In genomic region chr15:75654201-75654907, GRCh38 we compare ENCODE assay signal across 24 cellular contexts. TPM values are rescaled to one million over a fixed set of nuclear protein-coding genes. Genes with fewer than 3 reads are reported as not detected.
DNase-seq lines count a peak whose midpoint lies in the region; ATAC-seq and TF ChIP-seq lines count a peak whose summit lies in the region.
"Had no signal": no experiment of that assay in that cellular context is flagged by ENCODE, and none has a peak within 500 bp of the region (broad histone marks: within the 10 kb centered on the region; RNA-seq: fewer than 3 reads in every experiment).

No MANE protein-coding gene starts in this region.

- no peak for TF ChIP-seq EP300 in SK-N-SH (IDR thresholded peaks at IDR 0.05; ENCODE audit: borderline replicate concordance in 1 of 2, low read depth in 1 of 2, low read length in 1 of 2)
- TF ChIP-seq EP300 in gastroesophageal sphincter (IDR thresholded peaks at IDR 0.05): no peak

- peaks cover 75% of the 10 kb centered on the region for H3K79me2 ChIP-seq in SK-N-SH (ENCODE audit: insufficient read depth)

- intact Hi-C loops in esophagus squamous epithelium (cut with DNase I): no loop called here
- intact Hi-C loops in sciatic nerve (cut with DNase I): no loop called here

- POLR2A ChIA-PET in SK-N-SH (lab: Yijun Ruan, JAX): no interaction called here

- H4K20me1 ChIP-seq in SK-N-SH (ENCODE audit: insufficient read depth): peaks cover 64% of the 10 kb centered on the region

- TF ChIP-seq POLR2A in esophagus squamous epithelium (IDR thresholded peaks at IDR 0.05) (no peak), gastroesophageal sphincter (IDR thresholded peaks at IDR 0.05) (no peak)

- CTCF ChIA-PET in SK-N-SH (lab: Yijun Ruan, JAX): interaction anchor here (1.1 to 1.7 kb wide), 2 partner anchors 14 kb away, joined by 3 to 5 read pairs; partner anchors contain the start of gene IMP3
- CTCF ChIA-PET in activated naive CD4-positive, alpha-beta T cell treated with anti-CD3 and anti-CD28 coated beads, Interleukin-2, amount 10 ng/mL, durations not matched to agents 7 days and 5 days (lab: Charles Lee): interaction anchor here (1.2 kb wide), 1 partner anchor 57 kb away, joined by 3 read pairs; no protein-coding TSS in a partner anchor

- H3K4me3 Mint-ChIP-seq in activated naive CD4-positive, alpha-beta T cell treated with anti-CD3 and anti-CD28 coated beads, Interleukin-2, amount 10 ng/mL, durations not matched to agents 7 days and 5 days: no peak overlapping the region
- H3K4me3 Mint-ChIP-seq: CD4-positive, alpha-beta memory T cell; GM23338 had no signal

- peaks cover 13% of the 10 kb centered on the region for H3K4me1 Mint-ChIP-seq in activated naive CD4-positive, alpha-beta T cell treated with anti-CD3 and anti-CD28 coated beads, Interleukin-2, amount 10 ng/mL, durations not matched to agents 7 days and 5 days

- H3F3A ChIP-seq in SK-N-SH (replicated peaks; ENCODE audit: insufficient read depth): no peaks in the 10 kb centered on the region

- H3K9ac ChIP-seq in SK-N-SH: no peak overlapping the region
- H3K9ac ChIP-seq: BLaER1 had no signal

- 92% methylated on average over 4 of the region's 4 CpGs for WGBS in SK-N-SH (ENCODE audit: low lambda C conversion rate)
- 20 to 66% methylated on average over 3 to 4 of the region's 4 CpGs for WGBS in esophagus squamous epithelium, 2 donors
- WGBS in gastroesophageal sphincter (ENCODE audit: low coverage in 1 of 2), 2 donors: 50 to 52% methylated on average over 1 to 3 of the region's 4 CpGs

- H2AFZ ChIP-seq in SK-N-SH (ENCODE audit: low read depth): no peak overlapping the region
- H2AFZ ChIP-seq: GM23338 had no signal

- no peak for TF ChIP-seq RAD21 in SK-N-SH (IDR thresholded peaks at IDR 0.05; ENCODE audit: low read length)

- no peak overlapping the region for H3K27ac Mint-ChIP-seq in activated naive CD4-positive, alpha-beta T cell treated with anti-CD3 and anti-CD28 coated beads, Interleukin-2, amount 10 ng/mL, durations not matched to agents 7 days and 5 days
- H3K27ac Mint-ChIP-seq: GM23338 had no signal

- H3K36me3 Mint-ChIP-seq in activated naive CD4-positive, alpha-beta T cell treated with anti-CD3 and anti-CD28 coated beads, Interleukin-2, amount 10 ng/mL, durations not matched to agents 7 days and 5 days: no peaks in the 10 kb centered on the region
- H3K36me3 Mint-ChIP-seq: CD4-positive, alpha-beta memory T cell had no signal

- TF ChIP-seq CTCF in SK-N-SH (IDR thresholded peaks at IDR 0.05) (no peak), esophagus squamous epithelium (IDR thresholded peaks at IDR 0.05) (no peak), gastroesophageal sphincter (IDR thresholded peaks at IDR 0.05) (no peak)

- H3K36me3 ChIP-seq in SK-N-SH (replicated peaks in 1 of 2; ENCODE audit: control insufficient read depth in 1 of 2, insufficient read depth in 2 of 2, low read length in 1 of 2) (peaks cover 8 to 10% of the 10 kb centered on the region in 2 experiments), esophagus squamous epithelium (peaks cover 3 to 65% (median 8%) of the 10 kb centered on the region in 3 donors), gastroesophageal sphincter (peaks cover 0 to 62% of the 10 kb centered on the region in 2 donors)

- ATAC-seq in SK-N-SH treated with all-trans-retinoic acid at 6 μM for 48 hours (no peak), sciatic nerve (no peak), gastroesophageal sphincter (no peak), GM19035 (IDR thresholded peaks at IDR 0.05; ENCODE audit: unreplicated experiment) (no peak)
- ATAC-seq: GM23338, Panc1 had no signal

- no peak overlapping the region for H3K27ac ChIP-seq in SK-N-SH (ENCODE audit: low read depth in 2 of 2, low read length in 1 of 2)
- H3K27ac ChIP-seq in esophagus squamous epithelium: peak overlapping the region in 3 of 4 donors; percentile 5 to 96 (median 7)
- H3K27ac ChIP-seq in gastroesophageal sphincter: peak overlapping the region in 2 of 4 donors; percentile 24 to 40
- H3K27ac ChIP-seq: 22Rv1, BLaER1, SJSA1 had no signal

- DNase-seq in SK-N-SH (no peak), esophagus squamous epithelium (lab: John Stamatoyannopoulos, UW) (no peak), sciatic nerve (ENCODE audit: low spot score) (peak; percentile 48), EL (no peak)
- DNase-seq in activated naive CD4-positive, alpha-beta T cell treated with anti-CD3 and anti-CD28 coated beads, Interleukin-2, amount 10 ng/mL, durations not matched to agents 7 days and 5 days: no peak
- DNase-seq: ACHN; CD4-positive, alpha-beta memory T cell; DND-41; HCEC 1CT; MV-4-11; NCI-H1105 treated with DMSO at 0.1 percent for 48 hours; NCI-H2029 treated with DMSO at 0.1 percent for 48 hours; NCI-H226; NCI-H510A treated with DMSO at 0.1 percent for 48 hours; NCI-H748 treated with DMSO at 0.1 percent for 48 hours; NK-92 treated with Interleukin-12 subunit alpha and Interleukin-12 subunit beta, amount 100 ng/mL, for 24 hours had no signal

- no peaks in the 10 kb centered on the region for H3K9me2 ChIP-seq in SK-N-SH

- H3K27me3 ChIP-seq in SK-N-SH (ENCODE audit: insufficient read depth): no peaks in the 10 kb centered on the region
- H3K27me3 ChIP-seq in esophagus squamous epithelium: no peaks in the 10 kb centered on the region
- no peaks in the 10 kb centered on the region for H3K27me3 ChIP-seq in gastroesophageal sphincter
- H3K27me3 ChIP-seq: BLaER1, SJSA1 had no signal

- no peak overlapping the region for H3K4me3 ChIP-seq in SK-N-SH (ENCODE audit: low read depth in 2 of 2, low read length in 1 of 2)
- no peak overlapping the region for H3K4me3 ChIP-seq in esophagus squamous epithelium
- no peak overlapping the region for H3K4me3 ChIP-seq in gastroesophageal sphincter
- H3K4me3 ChIP-seq: BLaER1, GM23338, SJSA1 had no signal

- H3K4me1 ChIP-seq in SK-N-SH (ENCODE audit: control insufficient read depth in 1 of 2, insufficient read depth in 2 of 2, low read depth in 1 of 2, low read length in 1 of 2) (peaks cover 7 to 41% of the 10 kb centered on the region in 2 experiments; a peak in 1 of 4 replicates), esophagus squamous epithelium (peaks cover 63 to 99% (median 71%) of the 10 kb centered on the region in 3 donors), gastroesophageal sphincter (peaks cover 0 to 95% (median 66%) of the 10 kb centered on the region in 3 donors)

- peaks cover 16% of the 10 kb centered on the region for H3K27me3 Mint-ChIP-seq in activated naive CD4-positive, alpha-beta T cell treated with anti-CD3 and anti-CD28 coated beads, Interleukin-2, amount 10 ng/mL, durations not matched to agents 7 days and 5 days
- H3K27me3 Mint-ChIP-seq: CD4-positive, alpha-beta memory T cell had no signal

- no peaks in the 10 kb centered on the region for H3K9me3 ChIP-seq in SK-N-SH
- H3K9me3 ChIP-seq in esophagus squamous epithelium: no peaks in the 10 kb centered on the region
- H3K9me3 ChIP-seq in gastroesophageal sphincter: no peaks in the 10 kb centered on the region
- H3K9me3 ChIP-seq: BLaER1, SJSA1 had no signal

- H3K9me3 Mint-ChIP-seq in activated naive CD4-positive, alpha-beta T cell treated with anti-CD3 and anti-CD28 coated beads, Interleukin-2, amount 10 ng/mL, durations not matched to agents 7 days and 5 days: no peaks in the 10 kb centered on the region
- H3K9me3 Mint-ChIP-seq: CD4-positive, alpha-beta memory T cell; GM23338 had no signal

- H3K4me2 ChIP-seq in SK-N-SH: peak overlapping the region; percentile 7; the same call in 1 of the 2 replicates
- H3K4me2 ChIP-seq: GM23338 had no signal

TF ChIP-seq in SK-N-SH, 30 proteins besides CTCF, POLR2A, EP300 and RAD21 (continues in another document):
- TF ChIP-seq TCF12 (IDR thresholded peaks at IDR 0.05) (no peak), EZH2phosphoT487 (IDR thresholded peaks at IDR 0.05; ENCODE audit: borderline replicate concordance, low read depth) (no peak), MXI1 (IDR thresholded peaks at IDR 0.05; ENCODE audit: low read depth, low read length) (no peak)

TF ChIP-seq in SK-N-SH treated with all-trans-retinoic acid at 6 μM for 48 hours, 23 proteins besides CTCF, POLR2A, EP300 and RAD21 (continues in another document):
- no peak for TF ChIP-seq CSDC2 (CRISPR knock-in tag; IDR thresholded peaks at IDR 0.05)
- TF ChIP-seq TOX (CRISPR knock-in tag; IDR thresholded peaks at IDR 0.05; ENCODE audit: borderline replicate concordance): no peak
- TF ChIP-seq ZNF8 (CRISPR knock-in tag; IDR thresholded peaks at IDR 0.05): no peak
- no peak for TF ChIP-seq ZNF70 (CRISPR knock-in tag; IDR thresholded peaks at IDR 0.05)

RNA-seq across cellular contexts. Expression of gene SNX33, which starts 6.6 kb away (rescaled TPM):
- 7.7 and 8.5 TPM in 2 replicates for polyA plus RNA-seq in SK-N-SH (2012; rRNA removed)
- polyA plus RNA-seq in SK-N-SH (2012; cell fraction: cytosol; rRNA removed): 3.4 and 5.6 TPM in 2 replicates
- 17.6 and 23.7 TPM in 2 replicates for polyA plus RNA-seq in SK-N-SH (2012; cell fraction: nucleus; rRNA removed)
- 10 to 100 TPM; 20.3 to 36.4 (median 25.9) TPM for total RNA-seq in esophagus squamous epithelium
- 33.2 TPM for total RNA-seq in sciatic nerve
- total RNA-seq in gastroesophageal sphincter: 10 to 100 TPM; 32.8 to 51.5 (median 41.2) TPM

RNA-seq across cellular contexts. Expression of gene IMP3, which starts 14.3 kb away (rescaled TPM):
- 56.1 and 56.2 TPM in 2 replicates for polyA plus RNA-seq in SK-N-SH (2012; rRNA removed)
- polyA plus RNA-seq in SK-N-SH (2012; cell fraction: cytosol; rRNA removed): 56.4 and 60.8 TPM in 2 replicates
- 37.9 and 42.6 TPM in 2 replicates for polyA plus RNA-seq in SK-N-SH (2012; cell fraction: nucleus; rRNA removed)
- 100 to 1,000 TPM; 129 to 173 (median 140) TPM for total RNA-seq in esophagus squamous epithelium
- total RNA-seq in sciatic nerve: 47.2 TPM
- 10 to 100 TPM; 72.8 to 94.9 (median 85.5) TPM for total RNA-seq in gastroesophageal sphincter

RNA-seq across cellular contexts. Expression of gene SNUPN, which starts 28.8 kb away (rescaled TPM):
- 31.7 and 36.4 TPM in 2 replicates for polyA plus RNA-seq in SK-N-SH (2012; rRNA removed)
- 35.0 and 35.8 TPM in 2 replicates for polyA plus RNA-seq in SK-N-SH (2012; cell fraction: cytosol; rRNA removed)
- 19.0 and 26.1 TPM in 2 replicates for polyA plus RNA-seq in SK-N-SH (2012; cell fraction: nucleus; rRNA removed)
- total RNA-seq in esophagus squamous epithelium (10 to 100 TPM in 3 of 4 donors, 1 to 10 TPM in 1; 8.7 to 19.1 (median 13.5) TPM), sciatic nerve (23.7 TPM), gastroesophageal sphincter (10 to 100 TPM; 18.6 to 27.3 (median 21.0) TPM)

RNA-seq across cellular contexts. Expression of gene CSPG4, which starts 58.3 kb away (rescaled TPM):
- 0.28 and 0.35 TPM in 2 replicates for polyA plus RNA-seq in SK-N-SH (2012; rRNA removed)
- polyA plus RNA-seq in SK-N-SH (2012; cell fraction: cytosol; rRNA removed): 0.08 and 0.17 TPM in 2 replicates
- 0.70 TPM in 2 replicates for polyA plus RNA-seq in SK-N-SH (2012; cell fraction: nucleus; rRNA removed)
- total RNA-seq in esophagus squamous epithelium (10 to 100 TPM in 1 of 4 donors, 1 to 10 TPM in 3; 2.9 to 13.4 (median 4.2) TPM), sciatic nerve (57.5 TPM), gastroesophageal sphincter (100 to 1,000 TPM in 3 of 4 donors, 10 to 100 TPM in 1; 98.7 to 396 (median 151) TPM)
- total RNA-seq: CD4-positive, alpha-beta memory T cell had no signal
- polyA plus RNA-seq: CD4-positive, alpha-beta memory T cell had no signal

Comparison
In these comparisons a context has a peak if more than half of its experiments do, and no peak if none do; other contexts are left out.
1. H3K27ac ChIP-seq: peak in esophagus squamous epithelium (3 of 4); none in SK-N-SH (0 of 2).